In genomic region chr4:19193274-19193962, GRCh38 we compare ENCODE assay signal across 1 cellular context.
TF ChIP-seq lines count a peak whose summit lies in the region.

No MANE protein-coding gene starts in this region.

TF ChIP-seq in WTC11, 78 proteins besides CTCF, POLR2A, EP300 and RAD21 (continued from another document):
- TF ChIP-seq ZSCAN18 (CRISPR knock-in tag; IDR thresholded peaks at IDR 0.05) (no peak), ZNF317 (CRISPR knock-in tag; IDR thresholded peaks at IDR 0.05; ENCODE audit: borderline replicate concordance, low read depth) (no peak), MXD4 (CRISPR knock-in tag; IDR thresholded peaks at IDR 0.05; ENCODE audit: borderline replicate concordance) (no peak), ZBTB21 (CRISPR knock-in tag; IDR thresholded peaks at IDR 0.05; ENCODE audit: borderline replicate concordance) (no peak)
TF ChIP-seq in WTC11: peak in this region for 0.
